Comparison of ENCODE assay signal across 9 cellular contexts in genomic region chr16:66524601-66525164, GRCh38. TPM values are rescaled to one million over a fixed set of nuclear protein-coding genes. Genes with fewer than 3 reads are reported as not detected.
DNase-seq lines count a peak whose midpoint lies in the region; ATAC-seq and TF ChIP-seq lines count a peak whose summit lies in the region.
"Had no signal": no experiment of that assay in that cellular context is flagged by ENCODE, and none has a peak within 500 bp of the region (broad histone marks: within the 10 kb centered on the region; RNA-seq: fewer than 3 reads in every experiment).

No MANE protein-coding gene starts in this region.

- no peaks in the 10 kb centered on the region for H3K9me2 ChIP-seq in OCI-LY7 (ENCODE audit: insufficient read depth, low read length)

- no peaks in the 10 kb centered on the region for H3K36me3 ChIP-seq in OCI-LY7 (ENCODE audit: insufficient read depth, low read length)
- peaks cover 0 to 10% of the 10 kb centered on the region in 2 donors for H3K36me3 ChIP-seq in aorta (ENCODE audit: control insufficient read depth in 1 of 2, insufficient read depth in 2 of 2, low read length in 1 of 2)

- intact Hi-C loops in OCI-LY7 (cut with micrococcal nuclease; ENCODE audit: unreplicated experiment) (loop anchor here (2.0 kb wide), 2 partner anchors 14 to 28 kb away; partner anchors contain the start of gene CKLF), aorta (cut with DNase I) (no loop called here)

- H3K27ac ChIP-seq in OCI-LY7 (ENCODE audit: low read depth, low read length, poor library complexity, severe bottlenecking), result peak overlapping the region; percentile 66
- H3K27ac ChIP-seq in aorta (ENCODE audit: low read depth in 1 of 2, low read length in 2 of 2), result no peak overlapping the region
- H3K27ac ChIP-seq: A549 had no signal

- H3K4me1 ChIP-seq in OCI-LY7 (ENCODE audit: insufficient read depth, low read length, poor library complexity, severe bottlenecking), result peaks cover 54% of the 10 kb centered on the region
- H3K4me1 ChIP-seq in aorta (ENCODE audit: control insufficient read depth in 1 of 2, insufficient read depth in 2 of 2, low read length in 2 of 2), result no peaks in the 10 kb centered on the region

- no peaks in the 10 kb centered on the region for H4K20me1 ChIP-seq in OCI-LY7 (ENCODE audit: insufficient read depth, low read length)

- BruUV-seq in OCI-LY7 (replicated peaks; lab: Mats Ljungman, UMichigan), result no TSS peak

- WGBS in aorta, 2 donors, result 83 to 84% methylated on average over 6 of the region's 6 CpGs

- peak overlapping the region; percentile 35 for H3K4me3 ChIP-seq in OCI-LY7 (ENCODE audit: low read depth, low read length, poor library complexity, severe bottlenecking)
- no peak overlapping the region for H3K4me3 ChIP-seq in aorta (ENCODE audit: low read length in 2 of 2)
- H3K4me3 ChIP-seq: A549 had no signal

- H3K9me3 ChIP-seq in OCI-LY7 (ENCODE audit: low read length), result no peaks in the 10 kb centered on the region
- H3K9me3 ChIP-seq in aorta (ENCODE audit: control insufficient read depth, low read length), result no peaks in the 10 kb centered on the region
- H3K9me3 ChIP-seq: A549 had no signal

- H3K4me2 ChIP-seq in OCI-LY7 (ENCODE audit: low read length), result peak overlapping the region; percentile 66
- H3K4me2 ChIP-seq: A549 had no signal

- no peak for TF ChIP-seq CTCF in OCI-LY7 (conservative IDR thresholded peaks at IDR 0.05; ENCODE audit: low read length)

- peak; percentile 34 for DNase-seq in activated CD4-positive, alpha-beta T cell treated with anti-CD3 and anti-CD28 coated beads for 48 hours
- DNase-seq in activated CD4-positive, alpha-beta T cell treated with anti-CD3 and anti-CD28 coated beads, Interleukin-2, amount 50 U/mL, for 1 hour, result no peak
- DNase-seq in OCI-LY7 (ENCODE audit: low spot score) (peak; percentile 92), globus pallidus (ENCODE audit: low spot score) (peak; percentile 76), aorta (peak; percentile 63 to 72), ACHN (no peak), cortex of kidney (lab: John Stamatoyannopoulos, UW) (no peak)

- CTCF ChIA-PET in OCI-LY7 (lab: Charles Lee; ENCODE audit: unreplicated experiment), result interaction anchor here (1.6 kb wide), 1 partner anchor 8 kb away, joined by 4 read pairs; no protein-coding TSS in a partner anchor

- no peaks in the 10 kb centered on the region for H3K79me2 ChIP-seq in OCI-LY7 (ENCODE audit: insufficient read depth, low read depth, low read length)

- H2AFZ ChIP-seq in OCI-LY7 (ENCODE audit: low read length), result no peak overlapping the region

- in situ Hi-C loops in ACHN (cut with HindIII; ENCODE audit: low pct_ligation_motif_present, low pct_unique_long_range_greater_than_20kb, low sequenced_read_pairs), result no loop called here

- H3K27me3 ChIP-seq in aorta (ENCODE audit: control insufficient read depth in 1 of 2, insufficient read depth in 2 of 2, low read length in 1 of 2), result no peaks in the 10 kb centered on the region

- ATAC-seq in HG02870 (IDR thresholded peaks at IDR 0.05; ENCODE audit: unreplicated experiment), result peak; percentile 57
- ATAC-seq in aorta (ENCODE audit: low FRiP score), result peak; percentile 19
- ATAC-seq: A549 had no signal

- POLR2A ChIA-PET in OCI-LY7 (lab: Charles Lee), result interaction anchor here (0.8 to 2.7 kb wide), 5 partner anchors 15 to 36 kb away, joined by 3 to 15 read pairs (median 4); partner anchors contain the start of gene CKLF

RNA-seq across cellular contexts. Expression of gene TK2, which starts 25.2 kb away (rescaled TPM):
- total RNA-seq in OCI-LY7 (2014; rRNA removed; shearing (Covaris generic)), result 0.06 and 0.08 TPM in 2 replicates
- total RNA-seq in OCI-LY7 (2022) (1.9 and 2.4 TPM in 2 replicates), aorta (10 to 100 TPM; 27.4 to 43.4 TPM)
- polyA plus RNA-seq in aorta, result 10 to 100 TPM; 18.9 to 30.3 TPM

RNA-seq across cellular contexts. Expression of gene CKLF, which starts 27.7 kb away (rescaled TPM):
- 56.6 and 58.3 TPM in 2 replicates for total RNA-seq in OCI-LY7 (2014; rRNA removed; shearing (Covaris generic))
- total RNA-seq in OCI-LY7 (2022), result 98.7 and 109 TPM in 2 replicates
- 10 to 100 TPM; 23.4 to 44.4 TPM for total RNA-seq in aorta
- polyA plus RNA-seq in aorta, result 10 to 100 TPM; 19.9 to 45.0 TPM

RNA-seq across cellular contexts. Expression of gene CMTM1, which starts 41.6 kb away (rescaled TPM):
- 3.8 and 8.5 TPM in 2 replicates for total RNA-seq in OCI-LY7 (2014; rRNA removed; shearing (Covaris generic))
- 10.6 and 10.7 TPM in 2 replicates for total RNA-seq in OCI-LY7 (2022)
- 1 to 10 TPM; 1.7 to 7.3 TPM for total RNA-seq in aorta
- 1 to 10 TPM in 1 of 2 donors, not detected in 1; 2.6 TPM for polyA plus RNA-seq in aorta

RNA-seq across cellular contexts. Expression of gene CMTM2, which starts 54.6 kb away (rescaled TPM):
- total RNA-seq in OCI-LY7 (2014; rRNA removed; shearing (Covaris generic)), result 0.19 TPM in 1 of 2 replicates, not detected in the other
- total RNA-seq in OCI-LY7 (2022) (0.91 TPM in 1 of 2 replicates, not detected in the other), aorta (1 to 10 TPM in 1 of 2 donors, not detected in 1; 1.3 TPM)
- not detected for polyA plus RNA-seq in aorta

Comparison
In these comparisons a context has a peak if more than half of its experiments do, and no peak if none do; other contexts are left out.
1. DNase-seq: peak in activated CD4-positive, alpha-beta T cell treated with anti-CD3 and anti-CD28 coated beads for 48 hours (single experiment), OCI-LY7 (single experiment), globus pallidus (single experiment) and aorta (2 of 2); none in activated CD4-positive, alpha-beta T cell treated with anti-CD3 and anti-CD28 coated beads, Interleukin-2, amount 50 U/mL, for 1 hour (single experiment), ACHN (single experiment) and cortex of kidney (single experiment).
2. RNA of gene TK2, which starts 25.2 kb away (total RNA-seq): 27.4 to 43.4 TPM in aorta; 0.06 to 2.4 TPM in OCI-LY7; every median in the first group is over 4 times any median in the second.